Comparison of ENCODE assay signal across 8 cellular contexts in genomic region chr10:3805791-3806381, GRCh38. TPM values are rescaled to one million over a fixed set of nuclear protein-coding genes. Genes with fewer than 3 reads are reported as not detected.
A peak's percentile ranks its signal among the peaks of the same experiment; 100 is the strongest.
DNase-seq lines count a peak whose midpoint lies in the region; ATAC-seq and TF ChIP-seq lines count a peak whose summit lies in the region.

No MANE protein-coding gene starts in this region.

- peaks cover 43 to 81% (median 74%) of the 10 kb centered on the region in 7 donors for H3K4me1 Mint-ChIP-seq in naive thymus-derived CD4-positive, alpha-beta T cell

- H3K9me3 Mint-ChIP-seq in naive thymus-derived CD4-positive, alpha-beta T cell: no peaks in the 10 kb centered on the region

- H3K4me3 ChIP-seq in Loucy (ENCODE audit: low read length, poor library complexity, severe bottlenecking) (no peak overlapping the region), coronary artery (peak overlapping the region; percentile 42)
- peak overlapping the region; percentile 38 for H3K4me3 ChIP-seq in naive thymus-derived CD4-positive, alpha-beta T cell (ENCODE audit: low read length)

- no peaks in the 10 kb centered on the region for H3K79me2 ChIP-seq in Loucy (ENCODE audit: insufficient read depth, low read length)

- H3K9me3 ChIP-seq in Loucy (ENCODE audit: insufficient read depth, low read depth, low read length): no peaks in the 10 kb centered on the region
- H3K9me3 ChIP-seq in naive thymus-derived CD4-positive, alpha-beta T cell (ENCODE audit: control insufficient read depth in 2 of 3, low read length in 3 of 3): no peaks in the 10 kb centered on the region

- H3F3A ChIP-seq in Loucy (ENCODE audit: low read depth): no peaks in the 10 kb centered on the region

- POLR2A ChIA-PET in naive thymus-derived CD4-positive, alpha-beta T cell (lab: Charles Lee): interaction anchor here (0.5 to 17.5 kb wide), 15 partner anchors 10 to 423 kb away, joined by 3 to 401 read pairs (median 5); partner anchors contain the start of gene KLF6

- H3K4me3 Mint-ChIP-seq in naive thymus-derived CD4-positive, alpha-beta T cell: peak overlapping the region; percentile 14 to 86 (median 70)

- H3K27ac ChIP-seq in VCaP: peak overlapping the region; percentile 79
- H3K27ac ChIP-seq in coronary artery: peak overlapping the region; percentile 49 to 91
- H3K27ac ChIP-seq in naive thymus-derived CD4-positive, alpha-beta T cell (ENCODE audit: low read depth, low read length): peak overlapping the region; percentile 82

- H3K4me1 ChIP-seq in Loucy (ENCODE audit: insufficient read depth, low read length, poor library complexity, severe bottlenecking): peaks cover 30% of the 10 kb centered on the region
- peaks cover 70 to 82% of the 10 kb centered on the region in 2 donors for H3K4me1 ChIP-seq in naive thymus-derived CD4-positive, alpha-beta T cell (ENCODE audit: control insufficient read depth in 2 of 2, insufficient read depth in 2 of 2, low read length in 2 of 2)

- DNase-seq in COLO829 (ENCODE audit: low spot score): peak; percentile 71
- no peak for DNase-seq in coronary artery (ENCODE audit: low spot score)
- DNase-seq in naive thymus-derived CD4-positive, alpha-beta T cell: peak in 3 of 9 donors; percentile 13 to 53 (median 31)
- no peak for DNase-seq in posterior vena cava (ENCODE audit: low spot score)
- DNase-seq in globus pallidus (ENCODE audit: low spot score): no peak

- H4K20me1 ChIP-seq in Loucy (ENCODE audit: insufficient read depth, low read length, poor library complexity, severe bottlenecking): no peaks in the 10 kb centered on the region

- H3K27ac Mint-ChIP-seq in naive thymus-derived CD4-positive, alpha-beta T cell: peak overlapping the region in 3 of 9 donors; percentile 97 to 99 (median 99)

- CTCF ChIA-PET in naive thymus-derived CD4-positive, alpha-beta T cell (lab: Charles Lee): interaction anchor here (1.0 to 1.2 kb wide), 2 partner anchors 20 to 23 kb away, joined by 4 to 5 read pairs; partner anchors contain the start of gene KLF6

- no peak for TF ChIP-seq CTCF in Loucy (conservative IDR thresholded peaks at IDR 0.05; ENCODE audit: low read length)
- TF ChIP-seq CTCF in VCaP (conservative IDR thresholded peaks at IDR 0.05): no peak
- no peak for TF ChIP-seq CTCF in coronary artery (IDR thresholded peaks at IDR 0.05)

- intact Hi-C loops in naive thymus-derived CD4-positive, alpha-beta T cell (cut with micrococcal nuclease): loop anchor here (1.0 to 2.0 kb wide), 14 partner anchors 21 to 845 kb away; partner anchors contain the start of gene KLF6 (in 1 of the 2)
- intact Hi-C loops in posterior vena cava (cut with DNase I): no loop called here

- H2AFZ ChIP-seq in Loucy (ENCODE audit: low read length): 0 out of 2 replicates have a peak overlapping the region, but pooled peaks have one; percentile 56

- no peaks in the 10 kb centered on the region for H3K9me2 ChIP-seq in Loucy (replicated peaks; ENCODE audit: low read depth, low read length)

- H3K36me3 ChIP-seq in Loucy (ENCODE audit: insufficient read depth, low read length): no peaks in the 10 kb centered on the region
- H3K36me3 ChIP-seq in naive thymus-derived CD4-positive, alpha-beta T cell (ENCODE audit: control insufficient read depth in 2 of 3, insufficient read depth in 3 of 3, low read length in 3 of 3): no peaks in the 10 kb centered on the region

- H3K27me3 ChIP-seq in Loucy (ENCODE audit: insufficient read depth, low read length, poor library complexity, severe bottlenecking): no peaks in the 10 kb centered on the region
- H3K27me3 ChIP-seq in naive thymus-derived CD4-positive, alpha-beta T cell (ENCODE audit: control insufficient read depth in 2 of 2, insufficient read depth in 2 of 2, low read length in 2 of 2): no peaks in the 10 kb centered on the region

- peak overlapping the region; percentile 55 for H3K4me2 ChIP-seq in Loucy (ENCODE audit: low read depth, low read length, poor library complexity, severe bottlenecking)

- H3K9ac ChIP-seq in Loucy (ENCODE audit: low read depth, low read length, poor library complexity, severe bottlenecking): peak overlapping the region; percentile 35

- peak; percentile 41 for ATAC-seq in GM21717 (IDR thresholded peaks at IDR 0.05; ENCODE audit: unreplicated experiment)
- no peak for ATAC-seq in naive thymus-derived CD4-positive, alpha-beta T cell

- H3K27me3 Mint-ChIP-seq in naive thymus-derived CD4-positive, alpha-beta T cell: no peaks in the 10 kb centered on the region

- H3K36me3 Mint-ChIP-seq in naive thymus-derived CD4-positive, alpha-beta T cell: no peaks in the 10 kb centered on the region

RNA-seq across cellular contexts. Expression of gene KLF6, which starts 20.9 kb away (rescaled TPM):
- total RNA-seq in naive thymus-derived CD4-positive, alpha-beta T cell: 1,000 to 10,000 TPM in 1 of 5 experiments, 100 to 1,000 TPM in 4; 142 to 1,870 (median 168) TPM
- polyA plus RNA-seq in naive thymus-derived CD4-positive, alpha-beta T cell: 100 to 1,000 TPM; 153 to 190 TPM
- total RNA-seq in posterior vena cava: 100 to 1,000 TPM; 183 to 493 TPM

Comparison
In these comparisons a context has a peak if more than half of its experiments do, and no peak if none do; other contexts are left out.
1. intact Hi-C loops: an anchor here in naive thymus-derived CD4-positive, alpha-beta T cell (1.0 to 2.0 kb wide); none called in posterior vena cava.